In the genomic region with DNA sequence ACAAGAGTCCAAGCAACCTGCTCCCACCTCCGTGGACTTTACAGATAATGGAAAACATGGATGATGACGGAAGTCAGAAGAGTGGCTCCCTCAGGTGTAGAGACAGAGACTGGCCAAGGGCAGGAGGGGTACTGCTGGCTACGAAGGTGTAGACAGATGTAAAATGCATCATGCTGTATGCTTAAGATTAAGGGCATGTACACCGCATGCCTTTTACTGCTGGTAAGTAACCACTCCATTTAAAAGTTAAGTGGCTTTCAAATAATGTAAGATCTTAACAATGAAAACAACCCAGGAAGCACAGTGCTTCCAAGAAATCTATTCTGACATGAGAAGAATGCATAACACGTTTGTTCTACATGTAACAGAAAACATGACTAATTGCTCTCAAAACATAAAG, we compare ENCODE assay signal across 16 cellular contexts.
"Had no signal": no experiment of that assay in that cellular context is flagged by ENCODE, and none has a peak within 500 bp of the region (broad histone marks: within the 10 kb centered on the region; RNA-seq: fewer than 3 reads in every experiment).

No MANE protein-coding gene starts in this region.

- H3K4me3 Mint-ChIP-seq: activated CD4-positive, alpha-beta memory T cell treated with anti-CD3 and anti-CD28 coated beads, Interleukin-2, amount 10 ng/mL, durations not matched to agents 7 days and 5 days; activated naive CD4-positive, alpha-beta T cell treated with anti-CD3 and anti-CD28 coated beads for 36 hours; activated T-cell treated with anti-CD3 and anti-CD28 coated beads, Interleukin-2, amount 50 U/mL, for 24 hours; dendritic cell treated with granulocyte-macrophage colony-stimulating factor and Interleukin-4, amounts not matched to agents 40 ng/mL and 50 ng/mL, for 4 days; naive thymus-derived CD4-positive, alpha-beta T cell had no signal

- H3K9me3 Mint-ChIP-seq: activated CD4-positive, alpha-beta memory T cell treated with anti-CD3 and anti-CD28 coated beads, Interleukin-2, amount 10 ng/mL, durations not matched to agents 7 days and 5 days; activated naive CD4-positive, alpha-beta T cell treated with anti-CD3 and anti-CD28 coated beads for 36 hours; activated T-cell treated with anti-CD3 and anti-CD28 coated beads, Interleukin-2, amount 50 U/mL, for 24 hours; dendritic cell treated with granulocyte-macrophage colony-stimulating factor and Interleukin-4, amounts not matched to agents 40 ng/mL and 50 ng/mL, for 4 days had no signal

- H3K9me3 ChIP-seq: esophagus muscularis mucosa, prostate gland, right atrium auricular region had no signal

- H3K36me3 ChIP-seq: esophagus muscularis mucosa, prostate gland, right atrium auricular region, WERI-Rb-1 had no signal

- ATAC-seq: naive thymus-derived CD4-positive, alpha-beta T cell had no signal

- H3K27ac Mint-ChIP-seq: activated CD4-positive, alpha-beta memory T cell treated with anti-CD3 and anti-CD28 coated beads, Interleukin-2, amount 10 ng/mL, durations not matched to agents 7 days and 5 days; activated naive CD4-positive, alpha-beta T cell treated with anti-CD3 and anti-CD28 coated beads for 36 hours; activated T-cell treated with anti-CD3 and anti-CD28 coated beads, Interleukin-2, amount 50 U/mL, for 24 hours; dendritic cell treated with granulocyte-macrophage colony-stimulating factor and Interleukin-4, amounts not matched to agents 40 ng/mL and 50 ng/mL, for 4 days had no signal

- H3K4me3 ChIP-seq: esophagus muscularis mucosa, prostate gland, right atrium auricular region had no signal

- H3K4me1 ChIP-seq: esophagus muscularis mucosa, prostate gland, right atrium auricular region had no signal

- H3K27me3 Mint-ChIP-seq: activated CD4-positive, alpha-beta memory T cell treated with anti-CD3 and anti-CD28 coated beads, Interleukin-2, amount 10 ng/mL, durations not matched to agents 7 days and 5 days; activated T-cell treated with anti-CD3 and anti-CD28 coated beads, Interleukin-2, amount 50 U/mL, for 24 hours; naive thymus-derived CD4-positive, alpha-beta T cell had no signal

- H3K27ac ChIP-seq: esophagus muscularis mucosa, prostate gland, right atrium auricular region, WERI-Rb-1 had no signal

- H3K27me3 ChIP-seq: esophagus muscularis mucosa, right atrium auricular region had no signal

- DNase-seq: activated CD4-positive, alpha-beta memory T cell treated with anti-CD3 and anti-CD28 coated beads, Interleukin-2, amount 10 ng/mL, durations not matched to agents 7 days and 5 days; activated CD4-positive, alpha-beta T cell treated with anti-CD3 and anti-CD28 coated beads for 4 hours; activated naive CD4-positive, alpha-beta T cell treated with anti-CD3 and anti-CD28 coated beads for 36 hours; activated T-cell treated with anti-CD3 and anti-CD28 coated beads, Interleukin-2, amount 50 U/mL, for 24 hours; effector CD8-positive, alpha-beta T cell; mesendoderm; naive thymus-derived CD4-positive, alpha-beta T cell; stimulated activated CD4-positive, alpha-beta T cell treated with anti-CD3 and anti-CD28 coated beads, Interleukin-12 subunit alpha, Interleukin-12 subunit beta, amount 100 ng/mL, for 4 hours; stimulated activated CD4-positive, alpha-beta T cell treated with anti-CD3 and anti-CD28 coated beads, Interleukin-1b, Interleukin-23, amount 100 ng/mL, for 48 hours; stimulated activated CD8-positive, alpha-beta memory T cell treated with anti-CD3 and anti-CD28 coated beads, Interleukin-4, amount 100 ng/mL, for 48 hours; stimulated activated naive CD4-positive, alpha-beta T cell; WERI-Rb-1 had no signal
